ENCODE assay signal across 27 cellular contexts in the genomic region with DNA sequence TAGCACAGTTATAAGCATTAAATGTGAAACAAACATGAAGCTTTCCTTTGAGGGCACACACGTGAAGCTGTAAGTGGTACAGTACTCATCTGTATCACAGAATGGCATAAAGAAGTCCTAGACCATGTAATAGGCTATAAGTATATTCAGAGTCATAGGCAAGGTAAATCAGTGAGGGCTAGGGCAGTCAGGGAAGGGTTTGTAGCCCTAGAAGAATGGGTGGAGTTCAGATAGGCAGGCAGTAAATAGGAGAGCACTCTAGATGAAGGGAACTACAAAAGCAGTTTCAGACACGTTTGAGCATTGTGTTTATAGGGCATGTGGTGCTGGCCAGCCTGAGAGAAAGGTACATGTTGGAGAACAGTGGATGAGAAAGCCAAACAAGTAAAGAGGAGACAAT. TPM values are rescaled to one million over a fixed set of nuclear protein-coding genes. Genes with fewer than 3 reads are reported as not detected.
A peak's percentile ranks its signal among the peaks of the same experiment; 100 is the strongest.
DNase-seq lines count a peak whose midpoint lies in the region; ATAC-seq, FAIRE-seq and TF ChIP-seq lines count a peak whose summit lies in the region.
"Had no signal": no experiment of that assay in that cellular context is flagged by ENCODE, and none has a peak within 500 bp of the region (broad histone marks: within the 10 kb centered on the region; RNA-seq: fewer than 3 reads in every experiment).

No MANE protein-coding gene starts in this region.

- H3K79me1 ChIP-seq in H9 (ENCODE audit: insufficient read depth, low read depth, low read length, poor library complexity, severe bottlenecking): peaks cover 12% of the 10 kb centered on the region

- whole genome bisulfite sequencing in H9 (ENCODE audit: extremely low coverage, insufficient read length, low lambda C conversion rate): no CpG with 5 or more reads among the region's 2 CpGs

- H3K79me2 ChIP-seq in H9 (ENCODE audit: insufficient read depth, low read length) (peaks cover 54% of the 10 kb centered on the region), astrocyte (ENCODE audit: insufficient read depth, low read length) (peaks cover 99% of the 10 kb centered on the region)

- H3K4me1 ChIP-seq in H9 (ENCODE audit: insufficient read depth, low read length) (peaks cover 3% of the 10 kb centered on the region; the same call in 1 of the 2 replicates), astrocyte (ENCODE audit: insufficient read depth, low read length) (no peaks in the 10 kb centered on the region)

- H2BK5ac ChIP-seq in H9 (ENCODE audit: insufficient read length, low read length): no peak overlapping the region

- no peak overlapping the region for H4K91ac ChIP-seq in H9 (ENCODE audit: insufficient read length, low read depth, low read length)

- no peaks in the 10 kb centered on the region for H3K27me3 ChIP-seq in H9 (ENCODE audit: insufficient read depth, low read length)
- no peaks in the 10 kb centered on the region for H3K27me3 ChIP-seq in astrocyte (ENCODE audit: insufficient read depth, low read length)
- H3K27me3 ChIP-seq: brain microvascular endothelial cell, hepatocyte, tibial artery had no signal

- no peaks in the 10 kb centered on the region for H3K27me3 Mint-ChIP-seq in activated naive CD8-positive, alpha-beta T cell
- H3K27me3 Mint-ChIP-seq in activated naive CD8-positive, alpha-beta T cell treated with anti-CD3 and anti-CD28 coated beads, Interleukin-2, amount 50 U/mL, for 24 hours: no peaks in the 10 kb centered on the region
- H3K27me3 Mint-ChIP-seq in H9 (ENCODE audit: low read depth): no peaks in the 10 kb centered on the region
- H3K27me3 Mint-ChIP-seq in astrocyte (ENCODE audit: low read depth, unreplicated experiment): no peaks in the 10 kb centered on the region
- no peaks in the 10 kb centered on the region for H3K27me3 Mint-ChIP-seq in neural crest cell (ENCODE audit: low read depth)
- no peaks in the 10 kb centered on the region for H3K27me3 Mint-ChIP-seq in progenitor cell of endocrine pancreas

- no peak overlapping the region for H2AK5ac ChIP-seq in H9 (ENCODE audit: insufficient read length, low read length)

- no peak for FAIRE-seq in astrocyte (lab: Jason Lieb, UNC)
- FAIRE-seq: D721Med, endothelial cell of umbilical vein, islet of Langerhans had no signal

- no peak overlapping the region for H3K23ac ChIP-seq in H9 (ENCODE audit: insufficient read length, low read depth, low read length)

- TF ChIP-seq CTCF in H9 (conservative IDR thresholded peaks at IDR 0.05): no peak
- TF ChIP-seq CTCF in astrocyte (IDR thresholded peaks at IDR 0.05; ENCODE audit: insufficient read depth, low read depth, low read length): no peak
- TF ChIP-seq CTCF in neural crest cell (conservative IDR thresholded peaks at IDR 0.05): no peak
- TF ChIP-seq CTCF in progenitor cell of endocrine pancreas (IDR thresholded peaks at IDR 0.05; ENCODE audit: unreplicated experiment): no peak

- H2AFZ ChIP-seq in H9 (ENCODE audit: low read length) (no peak overlapping the region), astrocyte (ENCODE audit: low read depth, low read length) (no peak overlapping the region)
- H2AFZ ChIP-seq: hepatocyte had no signal

- no peaks in the 10 kb centered on the region for H3K36me3 ChIP-seq in astrocyte (ENCODE audit: insufficient read depth, low read length)
- H3K36me3 ChIP-seq: brain microvascular endothelial cell, tibial artery had no signal

- DNase-seq in activated naive CD8-positive, alpha-beta T cell treated with anti-CD3 and anti-CD28 coated beads, Interleukin-2, amount 50 U/mL, for 24 hours: no peak
- no peak for DNase-seq in H9
- DNase-seq in astrocyte (ENCODE audit: low read depth): no peak
- DNase-seq in neural crest cell (ENCODE audit: low read depth, low spot score): no peak
- DNase-seq in progenitor cell of endocrine pancreas (ENCODE audit: low spot score, unreplicated experiment): no peak
- DNase-seq: activated CD8-positive, alpha-beta memory T cell treated with anti-CD3 and anti-CD28 coated beads, Interleukin-2, amount 50 U/mL, for 4 hours; activated naive CD4-positive, alpha-beta T cell treated with anti-CD3 and anti-CD28 coated beads, Interleukin-2, amount 50 U/mL, for 16 hours; brain microvascular endothelial cell; GOT3; mammary epithelial cell; NCI-H1105 treated with DMSO at 0.1 percent for 48 hours; NCI-H2081 treated with DMSO at 0.1 percent for 48 hours; NCI-H524 treated with DMSO at 0.1 percent for 48 hours; posterior cingulate gyrus; SHP77; stimulated activated naive CD4-positive, alpha-beta T cell; tibial artery; WERI-Rb-1 had no signal

- no peaks in the 10 kb centered on the region for H3K23me2 ChIP-seq in H9 (ENCODE audit: insufficient read length, low read depth, low read length, poor library complexity, severe bottlenecking)

- H3K56ac ChIP-seq in H9 (ENCODE audit: insufficient read length, low read depth, low read length): no peak overlapping the region

- H3K4me3 ChIP-seq in astrocyte (ENCODE audit: insufficient read depth, low read depth, low read length): no peak overlapping the region
- H3K4me3 ChIP-seq: coronary artery, hepatocyte, tibial artery had no signal

- no peak overlapping the region for H2BK20ac ChIP-seq in H9 (ENCODE audit: low read depth, low read length, poor library complexity, severe bottlenecking)

- no peak overlapping the region for H3K27ac ChIP-seq in H9 (ENCODE audit: insufficient read length, low read depth, low read length)
- H3K27ac ChIP-seq in astrocyte (ENCODE audit: low read depth, low read length): no peak overlapping the region
- H3K27ac ChIP-seq: brain microvascular endothelial cell, coronary artery, hepatocyte, WERI-Rb-1 had no signal

- H3K9me3 Mint-ChIP-seq in activated naive CD8-positive, alpha-beta T cell (ENCODE audit: low read depth): no peaks in the 10 kb centered on the region
- no peaks in the 10 kb centered on the region for H3K9me3 Mint-ChIP-seq in activated naive CD8-positive, alpha-beta T cell treated with anti-CD3 and anti-CD28 coated beads, Interleukin-2, amount 50 U/mL, for 24 hours
- no peaks in the 10 kb centered on the region for H3K9me3 Mint-ChIP-seq in H9
- H3K9me3 Mint-ChIP-seq in astrocyte (ENCODE audit: unreplicated experiment): no peaks in the 10 kb centered on the region
- H3K9me3 Mint-ChIP-seq in neural crest cell: no peaks in the 10 kb centered on the region
- no peaks in the 10 kb centered on the region for H3K9me3 Mint-ChIP-seq in progenitor cell of endocrine pancreas (ENCODE audit: low read depth)
- H3K9me3 Mint-ChIP-seq: nephron had no signal

- H3K14ac ChIP-seq in H9 (ENCODE audit: insufficient read depth, low read length): no peak overlapping the region

- H3K9ac ChIP-seq in H9 (ENCODE audit: extremely low read depth, insufficient read length, low read length): no peak overlapping the region
- no peak overlapping the region for H3K9ac ChIP-seq in astrocyte (ENCODE audit: low read length)

- H4K8ac ChIP-seq in H9 (replicated peaks; ENCODE audit: insufficient read length, low read depth, low read length): no peak overlapping the region

- no peak overlapping the region for H2BK12ac ChIP-seq in H9 (ENCODE audit: insufficient read length, low read depth, low read length)

- H3T11ph ChIP-seq in H9 (ENCODE audit: low read length): no peak overlapping the region

- H3K4me1 Mint-ChIP-seq in activated naive CD8-positive, alpha-beta T cell (ENCODE audit: low read depth): peaks cover 85% of the 10 kb centered on the region
- peaks cover 88% of the 10 kb centered on the region for H3K4me1 Mint-ChIP-seq in activated naive CD8-positive, alpha-beta T cell treated with anti-CD3 and anti-CD28 coated beads, Interleukin-2, amount 50 U/mL, for 24 hours
- H3K4me1 Mint-ChIP-seq in H9 (peaks cover 2 to 8% of the 10 kb centered on the region in 2 experiments; a peak in 3 of 4 replicates), astrocyte (ENCODE audit: low read depth, unreplicated experiment) (peaks cover 21% of the 10 kb centered on the region), neural crest cell (peaks cover 6% of the 10 kb centered on the region), progenitor cell of endocrine pancreas (ENCODE audit: low read depth) (no peaks in the 10 kb centered on the region)

- H3K9me3 ChIP-seq in H9 (ENCODE audit: control insufficient read depth, low read depth, low read length) (no peaks in the 10 kb centered on the region), astrocyte (ENCODE audit: insufficient read depth, low read depth, low read length) (no peaks in the 10 kb centered on the region)
- H3K9me3 ChIP-seq: tibial artery had no signal

- no peak for ATAC-seq in activated naive CD8-positive, alpha-beta T cell treated with anti-CD3 and anti-CD28 coated beads, Interleukin-2, amount 50 U/mL, for 24 hours
- no peak for ATAC-seq in HG03457 (IDR thresholded peaks at IDR 0.05; ENCODE audit: unreplicated experiment)
- ATAC-seq in activated CD4-positive, CD25-positive, alpha-beta regulatory T cell treated with anti-CD3 and anti-CD28 coated beads, Interleukin-2, amount 50 U/mL, for 24 hours: no peak

- H3K36me3 Mint-ChIP-seq in activated naive CD8-positive, alpha-beta T cell: peaks cover 9% of the 10 kb centered on the region
- peaks cover 38% of the 10 kb centered on the region for H3K36me3 Mint-ChIP-seq in activated naive CD8-positive, alpha-beta T cell treated with anti-CD3 and anti-CD28 coated beads, Interleukin-2, amount 50 U/mL, for 24 hours (ENCODE audit: low read depth)
- H3K36me3 Mint-ChIP-seq in H9 (ENCODE audit: insufficient read depth in 1 of 3, low read depth in 3 of 3): peaks cover 2 to 11% (median 6%) of the 10 kb centered on the region in 3 experiments; a peak in 4 of 7 replicates
- H3K36me3 Mint-ChIP-seq in astrocyte (ENCODE audit: low read depth, unreplicated experiment): peaks cover 6% of the 10 kb centered on the region
- H3K36me3 Mint-ChIP-seq in neural crest cell (ENCODE audit: low read depth): no peaks in the 10 kb centered on the region
- H3K36me3 Mint-ChIP-seq in progenitor cell of endocrine pancreas (ENCODE audit: insufficient read depth): peaks cover 3% of the 10 kb centered on the region

- no peak overlapping the region for H2BK120ac ChIP-seq in H9 (ENCODE audit: low read depth, low read length, poor library complexity, severe bottlenecking)

- H3K4me2 ChIP-seq in H9 (ENCODE audit: insufficient read depth, insufficient read length, low read length) (no peak overlapping the region), astrocyte (ENCODE audit: low read length) (no peak overlapping the region)
- H3K4me2 ChIP-seq: hepatocyte had no signal

- H3K18ac ChIP-seq in H9 (ENCODE audit: insufficient read length, low read depth, low read length): no peak overlapping the region

- no peak overlapping the region for H3K4ac ChIP-seq in H9 (ENCODE audit: low read depth, low read length)

- H4K5ac ChIP-seq in H9 (ENCODE audit: insufficient read length, low read depth, low read length): no peak overlapping the region

- H3K4me3 Mint-ChIP-seq in activated naive CD8-positive, alpha-beta T cell: peak overlapping the region; percentile 38
- no peak overlapping the region for H3K4me3 Mint-ChIP-seq in activated naive CD8-positive, alpha-beta T cell treated with anti-CD3 and anti-CD28 coated beads, Interleukin-2, amount 50 U/mL, for 24 hours
- no peak overlapping the region for H3K4me3 Mint-ChIP-seq in H9
- H3K4me3 Mint-ChIP-seq in astrocyte (ENCODE audit: unreplicated experiment): peak overlapping the region; percentile 34
- H3K4me3 Mint-ChIP-seq in neural crest cell: no peak overlapping the region
- no peak overlapping the region for H3K4me3 Mint-ChIP-seq in progenitor cell of endocrine pancreas (ENCODE audit: low read depth)
- H3K4me3 Mint-ChIP-seq: nephron had no signal

- H3K27ac Mint-ChIP-seq in activated naive CD8-positive, alpha-beta T cell: peak overlapping the region; percentile 58
- H3K27ac Mint-ChIP-seq in activated naive CD8-positive, alpha-beta T cell treated with anti-CD3 and anti-CD28 coated beads, Interleukin-2, amount 50 U/mL, for 24 hours: no peak overlapping the region
- peak overlapping the region in 2 of 3 experiments; percentile 1 to 49; a peak in 4 of 7 replicates for H3K27ac Mint-ChIP-seq in H9
- peak overlapping the region; percentile 37 for H3K27ac Mint-ChIP-seq in astrocyte (ENCODE audit: unreplicated experiment)
- peak overlapping the region; percentile 0 for H3K27ac Mint-ChIP-seq in neural crest cell (ENCODE audit: unreplicated experiment)
- no peak overlapping the region for H3K27ac Mint-ChIP-seq in progenitor cell of endocrine pancreas
- H3K27ac Mint-ChIP-seq: nephron had no signal

- H4K20me1 ChIP-seq in H9 (ENCODE audit: control insufficient read depth, insufficient read depth, insufficient read length): no peaks in the 10 kb centered on the region
- H4K20me1 ChIP-seq in astrocyte (ENCODE audit: insufficient read depth, low read length): peaks cover 98% of the 10 kb centered on the region

- H2BK15ac ChIP-seq in H9 (ENCODE audit: low read depth, low read length): no peak overlapping the region

RNA-seq across cellular contexts. Expression of a gene that starts 9.5 kb away (rescaled TPM):
- total RNA-seq in H9 (2021) (203 and 204 TPM in 2 replicates), astrocyte (228 and 236 TPM in 2 replicates), neural crest cell (168 and 172 TPM in 2 replicates), progenitor cell of endocrine pancreas (125 and 126 TPM in 2 replicates)

RNA-seq across cellular contexts. Expression of a gene that starts 14.9 kb away (rescaled TPM):
- 83.5 and 92.0 TPM in 2 replicates for total RNA-seq in H9 (2021)
- total RNA-seq in astrocyte: 48.7 and 50.2 TPM in 2 replicates
- 75.0 and 78.6 TPM in 2 replicates for total RNA-seq in neural crest cell
- total RNA-seq in progenitor cell of endocrine pancreas: 211 and 219 TPM in 2 replicates

Comparison
In these comparisons a context has a peak if more than half of its experiments do, and no peak if none do; other contexts are left out.
1. H3K27ac Mint-ChIP-seq: peak in activated naive CD8-positive, alpha-beta T cell (single experiment), H9 (2 of 3), astrocyte (single experiment) and neural crest cell (single experiment); none in activated naive CD8-positive, alpha-beta T cell treated with anti-CD3 and anti-CD28 coated beads, Interleukin-2, amount 50 U/mL, for 24 hours (single experiment) and progenitor cell of endocrine pancreas (single experiment).
2. H3K4me3 Mint-ChIP-seq: peak in activated naive CD8-positive, alpha-beta T cell (single experiment) and astrocyte (single experiment); none in activated naive CD8-positive, alpha-beta T cell treated with anti-CD3 and anti-CD28 coated beads, Interleukin-2, amount 50 U/mL, for 24 hours (single experiment), H9 (0 of 2), neural crest cell (single experiment) and progenitor cell of endocrine pancreas (single experiment).